Comparison of ENCODE assay signal across 16 cellular contexts in the genomic region with DNA sequence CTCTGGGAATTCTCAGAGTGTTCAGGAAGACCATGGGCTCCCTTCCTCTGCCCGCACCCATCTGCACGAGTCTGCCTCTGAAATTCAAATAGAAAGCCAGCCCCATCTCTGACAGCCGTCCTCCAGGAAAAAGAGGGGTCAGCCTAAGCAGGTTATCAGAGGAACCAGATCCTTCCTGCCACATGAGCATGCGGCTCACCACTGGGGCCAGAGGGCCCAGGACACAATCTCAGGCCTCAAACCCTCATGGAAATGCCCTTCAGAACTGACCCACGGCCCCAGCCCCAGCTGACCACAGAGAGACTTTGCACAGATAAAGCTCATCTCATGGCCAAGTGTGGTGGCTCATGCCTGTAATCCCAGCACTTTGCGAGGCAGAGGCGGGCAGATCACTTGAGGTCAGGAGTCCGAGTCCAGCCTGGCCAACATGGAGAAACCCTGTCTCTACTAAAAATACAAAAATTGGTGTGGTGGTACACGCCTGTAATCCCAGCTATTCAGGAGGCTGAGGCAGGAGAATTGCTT. TPM values are rescaled to one million over a fixed set of nuclear protein-coding genes. Genes with fewer than 3 reads are reported as not detected.
DNase-seq lines count a peak whose midpoint lies in the region; ATAC-seq and TF ChIP-seq lines count a peak whose summit lies in the region.
"Had no signal": no experiment of that assay in that cellular context is flagged by ENCODE, and none has a peak within 500 bp of the region (broad histone marks: within the 10 kb centered on the region; RNA-seq: fewer than 3 reads in every experiment).

No MANE protein-coding gene starts in this region.

- H3K9me3 ChIP-seq in neural progenitor cell (ENCODE audit: low read depth) (no peaks in the 10 kb centered on the region), aorta (ENCODE audit: control insufficient read depth, low read length) (no peaks in the 10 kb centered on the region), MG63 (no peaks in the 10 kb centered on the region), tibial artery (no peaks in the 10 kb centered on the region)
- H3K9me3 ChIP-seq: SJSA1 had no signal

- H3K36me3 ChIP-seq in neural progenitor cell: no peaks in the 10 kb centered on the region
- H3K36me3 ChIP-seq in aorta (ENCODE audit: control insufficient read depth in 1 of 2, insufficient read depth in 2 of 2, low read length in 1 of 2): no peaks in the 10 kb centered on the region
- H3K36me3 ChIP-seq in MG63: peaks cover 19% of the 10 kb centered on the region
- no peaks in the 10 kb centered on the region for H3K36me3 ChIP-seq in tibial artery

- peak overlapping the region; percentile 3 for H3K27ac Mint-ChIP-seq in activated T-cell treated with anti-CD3 and anti-CD28 coated beads, Interleukin-2, amount 50 U/mL, for 24 hours
- H3K27ac Mint-ChIP-seq in neural progenitor cell: peak overlapping the region; percentile 33

- no peak overlapping the region for H3K27ac ChIP-seq in neural progenitor cell
- no peak overlapping the region for H3K27ac ChIP-seq in aorta (ENCODE audit: low read depth in 1 of 2, low read length in 2 of 2)
- no peak overlapping the region for H3K27ac ChIP-seq in tibial artery
- H3K27ac ChIP-seq: 22Rv1, SJSA1 had no signal

- DNase-seq in activated T-cell treated with anti-CD3 and anti-CD28 coated beads, Interleukin-2, amount 50 U/mL, for 24 hours: no peak
- DNase-seq in activated T-cell treated with anti-CD3 and anti-CD28 coated beads, Interleukin-2, amount 50 U/mL, for 1 hour: no peak
- DNase-seq in left cardiac atrium: peak; percentile 63
- DNase-seq in neural progenitor cell (ENCODE audit: low spot score): no peak
- no peak for DNase-seq in aorta
- DNase-seq in MG63: no peak
- DNase-seq in tibial artery: no peak
- DNase-seq: activated T-cell treated with anti-CD3 and anti-CD28 coated beads, Interleukin-2, amount 50 U/mL, for 4 hours; amygdala; glutamatergic neuron; NCI-H1436 treated with DMSO at 0.1 percent for 48 hours had no signal

- no peaks in the 10 kb centered on the region for H3K27me3 Mint-ChIP-seq in activated T-cell treated with anti-CD3 and anti-CD28 coated beads, Interleukin-2, amount 50 U/mL, for 24 hours
- H3K27me3 Mint-ChIP-seq in neural progenitor cell (ENCODE audit: insufficient read depth, low read depth): peaks cover 3% of the 10 kb centered on the region
- H3K27me3 Mint-ChIP-seq: progenitor cell of endocrine pancreas had no signal

- no peak overlapping the region for H3K4me2 ChIP-seq in neural progenitor cell

- ATAC-seq in left cardiac atrium: peak; percentile 38 to 45
- ATAC-seq in aorta (ENCODE audit: low FRiP score): peak; percentile 34
- no peak for ATAC-seq in HG02870 (IDR thresholded peaks at IDR 0.05; ENCODE audit: unreplicated experiment)
- ATAC-seq: activated T-cell treated with anti-CD3 and anti-CD28 coated beads, Interleukin-2, amount 50 U/mL, for 4 hours had no signal

- H4K20me1 ChIP-seq in neural progenitor cell (ENCODE audit: low read depth): peaks cover 74% of the 10 kb centered on the region

- H3K4me1 ChIP-seq in neural progenitor cell (peaks cover 4% of the 10 kb centered on the region), aorta (ENCODE audit: control insufficient read depth in 1 of 2, insufficient read depth in 2 of 2, low read length in 2 of 2) (no peaks in the 10 kb centered on the region), tibial artery (peaks cover 0 to 54% (median 25%) of the 10 kb centered on the region in 4 donors)

- no peak overlapping the region for H2AFZ ChIP-seq in neural progenitor cell (replicated peaks)

- intact Hi-C loops in left cardiac atrium (cut with DNase I): no loop called here
- intact Hi-C loops in aorta (cut with DNase I): no loop called here
- intact Hi-C loops in tibial artery (cut with DNase I; ENCODE audit: low total_unique reads): no loop called here

- no peaks in the 10 kb centered on the region for H3K27me3 ChIP-seq in neural progenitor cell
- H3K27me3 ChIP-seq in aorta (ENCODE audit: control insufficient read depth in 1 of 2, insufficient read depth in 2 of 2, low read length in 1 of 2): no peaks in the 10 kb centered on the region
- no peaks in the 10 kb centered on the region for H3K27me3 ChIP-seq in MG63
- H3K27me3 ChIP-seq in tibial artery: no peaks in the 10 kb centered on the region
- H3K27me3 ChIP-seq: SJSA1 had no signal

- H3F3A ChIP-seq in neural progenitor cell (ENCODE audit: low read depth): peaks cover 32% of the 10 kb centered on the region

- no peak for TF ChIP-seq CTCF in neural progenitor cell (IDR thresholded peaks at IDR 0.05)
- TF ChIP-seq CTCF in tibial artery (IDR thresholded peaks at IDR 0.05): no peak

- H3K79me2 ChIP-seq in neural progenitor cell (ENCODE audit: low read depth): peaks cover 29% of the 10 kb centered on the region

- 85 to 86% methylated on average over 9 of the region's 9 CpGs for WGBS in aorta, 2 donors

- H3K4me3 Mint-ChIP-seq in activated T-cell treated with anti-CD3 and anti-CD28 coated beads, Interleukin-2, amount 50 U/mL, for 24 hours: no peak overlapping the region
- H3K4me3 Mint-ChIP-seq in neural progenitor cell: no peak overlapping the region
- H3K4me3 Mint-ChIP-seq: activated T-cell treated with anti-CD3 and anti-CD28 coated beads, Interleukin-2, amount 50 U/mL, for 4 hours; IgD-negative memory B cell had no signal

- no peaks in the 10 kb centered on the region for H3K9me3 Mint-ChIP-seq in activated T-cell treated with anti-CD3 and anti-CD28 coated beads, Interleukin-2, amount 50 U/mL, for 24 hours
- no peaks in the 10 kb centered on the region for H3K9me3 Mint-ChIP-seq in neural progenitor cell
- H3K9me3 Mint-ChIP-seq: activated T-cell treated with anti-CD3 and anti-CD28 coated beads, Interleukin-2, amount 50 U/mL, for 4 hours; IgD-negative memory B cell had no signal

- H3K4me1 Mint-ChIP-seq in activated T-cell treated with anti-CD3 and anti-CD28 coated beads, Interleukin-2, amount 50 U/mL, for 24 hours (ENCODE audit: low read depth): peaks cover 72% of the 10 kb centered on the region
- H3K4me1 Mint-ChIP-seq in neural progenitor cell: peaks cover 46% of the 10 kb centered on the region

- H3K36me3 Mint-ChIP-seq in activated T-cell treated with anti-CD3 and anti-CD28 coated beads, Interleukin-2, amount 50 U/mL, for 24 hours (ENCODE audit: low read depth): peaks cover 8% of the 10 kb centered on the region
- no peaks in the 10 kb centered on the region for H3K36me3 Mint-ChIP-seq in neural progenitor cell
- H3K36me3 Mint-ChIP-seq: IgD-negative memory B cell had no signal

- H3K4me3 ChIP-seq in neural progenitor cell (no peak overlapping the region), aorta (ENCODE audit: low read length in 2 of 2) (no peak overlapping the region), MG63 (no peak overlapping the region), tibial artery (no peak overlapping the region)
- H3K4me3 ChIP-seq: SJSA1 had no signal

- H3K9ac ChIP-seq in neural progenitor cell: no peak overlapping the region

RNA-seq across cellular contexts. Expression of a gene that starts 23.2 kb away (rescaled TPM):
- total RNA-seq in left cardiac atrium (10 to 100 TPM; 70.3 to 86.1 TPM), neural progenitor cell (ENCODE audit: low replicate concordance) (8.2 and 19.3 TPM in 2 replicates), aorta (100 to 1,000 TPM; 111 to 138 TPM)
- 10 to 100 TPM; 31.3 to 79.9 TPM for polyA plus RNA-seq in aorta
- total RNA-seq in MG63 (2014; rRNA removed; shearing (Covaris generic); ENCODE audit: low replicate concordance): 6.4 and 11.5 TPM in 2 replicates

RNA-seq across cellular contexts. Expression of a gene that starts 41.4 kb away (rescaled TPM):
- total RNA-seq in left cardiac atrium (1,000 to 10,000 TPM; 1,049 to 1,054 TPM), neural progenitor cell (ENCODE audit: low replicate concordance) (7,069 and 9,364 TPM in 2 replicates), aorta (1,000 to 10,000 TPM; 1,136 to 1,236 TPM)
- 1,000 to 10,000 TPM; 2,250 to 2,543 TPM for polyA plus RNA-seq in aorta
- total RNA-seq in MG63 (2014; rRNA removed; shearing (Covaris generic); ENCODE audit: low replicate concordance): 5,975 and 7,875 TPM in 2 replicates

RNA-seq across cellular contexts. Expression of a gene that starts 47.8 kb away (rescaled TPM):
- 10 to 100 TPM; 36.1 to 51.9 TPM for total RNA-seq in left cardiac atrium
- 60.9 and 74.3 TPM in 2 replicates for total RNA-seq in neural progenitor cell (ENCODE audit: low replicate concordance)
- 10 to 100 TPM; 75.1 to 89.8 TPM for total RNA-seq in aorta
- 10 to 100 TPM in 1 of 2 donors, 1 to 10 TPM in 1; 6.4 to 22.1 TPM for polyA plus RNA-seq in aorta
- 39.6 and 76.8 TPM in 2 replicates for total RNA-seq in MG63 (2014; rRNA removed; shearing (Covaris generic); ENCODE audit: low replicate concordance)

RNA-seq across cellular contexts. Expression of a gene that starts 49.4 kb away (rescaled TPM):
- total RNA-seq in left cardiac atrium (over 10,000 TPM; 14,688 to 67,133 TPM), neural progenitor cell (ENCODE audit: low replicate concordance) (under 0.01 TPM in 1 of 2 replicates, not detected in the other), aorta (over 10,000 TPM; 15,052 to 24,410 TPM)
- polyA plus RNA-seq in aorta: not detected
- total RNA-seq in MG63 (2014; rRNA removed; shearing (Covaris generic); ENCODE audit: low replicate concordance): not detected in 2 replicates
- polyA plus RNA-seq: IgD-negative memory B cell had no signal

RNA-seq across cellular contexts. Expression of a gene that starts 50.7 kb away (rescaled TPM):
- 1,000 to 10,000 TPM; 1,261 to 6,779 TPM for total RNA-seq in left cardiac atrium
- under 0.01 TPM in 2 replicates for total RNA-seq in neural progenitor cell (ENCODE audit: low replicate concordance)
- total RNA-seq in aorta: 1,000 to 10,000 TPM; 1,718 to 2,225 TPM
- not detected for polyA plus RNA-seq in aorta
- not detected in 2 replicates for total RNA-seq in MG63 (2014; rRNA removed; shearing (Covaris generic); ENCODE audit: low replicate concordance)
- polyA plus RNA-seq: IgD-negative memory B cell had no signal
